12 cellular contexts compared by ENCODE assay signal in genomic region chr17:79791354-79792123, GRCh38. TPM values are rescaled to one million over a fixed set of nuclear protein-coding genes. Genes with fewer than 3 reads are reported as not detected.
A peak's percentile ranks its signal among the peaks of the same experiment; 100 is the strongest.
DNase-seq lines count a peak whose midpoint lies in the region; ATAC-seq and TF ChIP-seq lines count a peak whose summit lies in the region.
"Had no signal": no experiment of that assay in that cellular context is flagged by ENCODE, and none has a peak within 500 bp of the region (broad histone marks: within the 10 kb centered on the region; RNA-seq: fewer than 3 reads in every experiment).

No MANE protein-coding gene starts in this region.

- H3K4me1 ChIP-seq in SK-N-SH (ENCODE audit: control insufficient read depth in 1 of 2, insufficient read depth in 2 of 2, low read depth in 1 of 2, low read length in 1 of 2) = peaks cover 16 to 59% of the 10 kb centered on the region in 2 experiments; a peak in 3 of 4 replicates
- H3K4me1 ChIP-seq in aorta (ENCODE audit: control insufficient read depth in 1 of 2, insufficient read depth in 2 of 2, low read length in 2 of 2) = no peaks in the 10 kb centered on the region
- H3K4me1 ChIP-seq in colonic mucosa = peaks cover 12% of the 10 kb centered on the region

- H3K4me2 ChIP-seq in SK-N-SH = no peak overlapping the region

- intact Hi-C loops in Right ventricle myocardium superior (cut with DNase I) = no loop called here
- intact Hi-C loops in Right ventricle myocardium inferior (cut with DNase I) = loop anchor here (5.0 to 10.0 kb wide), 2 partner anchors 123 to 201 kb away; no protein-coding TSS in a partner anchor
- intact Hi-C loops in aorta (cut with DNase I) = loop anchor here (2.0 to 5.0 kb wide), 2 partner anchors 201 kb away; no protein-coding TSS in a partner anchor
- intact Hi-C loops in colonic mucosa (cut with DNase I) = loop anchor here (5.0 kb wide), 1 partner anchor 196 kb away; no protein-coding TSS in a partner anchor

- no peak overlapping the region for H3K4me3 ChIP-seq in SK-N-SH (ENCODE audit: low read depth in 2 of 2, low read length in 1 of 2)
- H3K4me3 ChIP-seq in aorta (ENCODE audit: low read length in 2 of 2) = no peak overlapping the region
- H3K4me3 ChIP-seq in colonic mucosa = no peak overlapping the region
- H3K4me3 ChIP-seq: GM12878 had no signal

- H2AFZ ChIP-seq in SK-N-SH (ENCODE audit: low read depth) = no peak overlapping the region

- no peak for TF ChIP-seq CTCF in SK-N-SH (IDR thresholded peaks at IDR 0.05)
- no peak for TF ChIP-seq CTCF in colonic mucosa (IDR thresholded peaks at IDR 0.05)

- DNase-seq in Right ventricle myocardium superior = peak; percentile 38
- no peak for DNase-seq in Right ventricle myocardium inferior (ENCODE audit: missing footprints)
- DNase-seq in SK-N-SH = peak; percentile 81
- peak; percentile 55 for DNase-seq in left kidney (ENCODE audit: low read depth, low spot score)
- DNase-seq in aorta = peak; percentile 30 to 78
- no peak for DNase-seq in colonic mucosa
- DNase-seq: activated naive CD4-positive, alpha-beta T cell treated with Interleukin-2 at 50 U/mL for 16 hours; EL; foreskin melanocyte; NCI-H2029 had no signal

- no peaks in the 10 kb centered on the region for H3K9me2 ChIP-seq in SK-N-SH

- TF ChIP-seq EP300 in SK-N-SH (IDR thresholded peaks at IDR 0.05; ENCODE audit: borderline replicate concordance in 1 of 2, low read depth in 1 of 2, low read length in 1 of 2) = no peak

- H3K9me3 ChIP-seq in SK-N-SH (no peaks in the 10 kb centered on the region), aorta (ENCODE audit: control insufficient read depth, low read length) (no peaks in the 10 kb centered on the region), colonic mucosa (no peaks in the 10 kb centered on the region)

- peaks cover 12% of the 10 kb centered on the region for H3F3A ChIP-seq in SK-N-SH (replicated peaks; ENCODE audit: insufficient read depth)

- H3K27me3 ChIP-seq in SK-N-SH (ENCODE audit: insufficient read depth) = no peaks in the 10 kb centered on the region
- no peaks in the 10 kb centered on the region for H3K27me3 ChIP-seq in aorta (ENCODE audit: control insufficient read depth in 1 of 2, insufficient read depth in 2 of 2, low read length in 1 of 2)
- peaks cover 49% of the 10 kb centered on the region for H3K27me3 ChIP-seq in colonic mucosa

- H3K36me3 ChIP-seq in SK-N-SH (replicated peaks in 1 of 2; ENCODE audit: control insufficient read depth in 1 of 2, insufficient read depth in 2 of 2, low read length in 1 of 2) = peaks cover 0 to 24% of the 10 kb centered on the region in 2 experiments
- H3K36me3 ChIP-seq in aorta (ENCODE audit: control insufficient read depth in 1 of 2, insufficient read depth in 2 of 2, low read length in 1 of 2) = no peaks in the 10 kb centered on the region
- no peaks in the 10 kb centered on the region for H3K36me3 ChIP-seq in colonic mucosa

- no peak overlapping the region for H3K9ac ChIP-seq in SK-N-SH
- peak overlapping the region in 1 of 2 donors; percentile 2 for H3K9ac ChIP-seq in colonic mucosa (ENCODE audit: low read depth in 2 of 2, low read length in 2 of 2)

- CTCF ChIA-PET in SK-N-SH (lab: Yijun Ruan, JAX) = interaction anchor here (2.6 kb wide), 1 partner anchor 20 kb away, joined by 8 read pairs; no protein-coding TSS in a partner anchor

- ATAC-seq in Right ventricle myocardium superior (ENCODE audit: poor library complexity) (no peak), Right ventricle myocardium inferior (no peak), aorta (ENCODE audit: low FRiP score) (no peak), HG03378 (IDR thresholded peaks at IDR 0.05; ENCODE audit: unreplicated experiment) (no peak)
- ATAC-seq: GM12878 had no signal

- WGBS in SK-N-SH (ENCODE audit: low lambda C conversion rate) = 63% methylated on average over 45 of the region's 55 CpGs
- WGBS in aorta, 2 donors = 5 to 7% methylated on average over 55 of the region's 55 CpGs

- H3K27ac ChIP-seq in SK-N-SH (ENCODE audit: low read depth in 2 of 2, low read length in 1 of 2) = no peak overlapping the region
- H3K27ac ChIP-seq in aorta (ENCODE audit: low read depth in 1 of 2, low read length in 2 of 2) = no peak overlapping the region
- no peak overlapping the region for H3K27ac ChIP-seq in colonic mucosa

- H3K79me2 ChIP-seq in SK-N-SH (ENCODE audit: insufficient read depth) = peaks cover 16% of the 10 kb centered on the region

- H4K20me1 ChIP-seq in SK-N-SH (ENCODE audit: insufficient read depth) = peaks cover 11% of the 10 kb centered on the region; the same call in 1 of the 2 replicates

- no peak for TF ChIP-seq RAD21 in SK-N-SH (IDR thresholded peaks at IDR 0.05; ENCODE audit: low read length)

- POLR2A ChIA-PET in SK-N-SH (lab: Yijun Ruan, JAX) = no interaction called here

TF ChIP-seq in SK-N-SH, 30 proteins besides CTCF, POLR2A, EP300 and RAD21:
- no peak for TF ChIP-seq REST (IDR thresholded peaks at IDR 0.05; ENCODE audit: low read depth, low read length)
- no peak for TF ChIP-seq EZH2phosphoT487 (IDR thresholded peaks at IDR 0.05; ENCODE audit: borderline replicate concordance, low read depth)

RNA-seq across cellular contexts. Expression of gene CBX8, which starts 5.3 kb away (rescaled TPM):
- total RNA-seq in Right ventricle myocardium superior (6.2 TPM), Right ventricle myocardium inferior (5.3 TPM), aorta (1 to 10 TPM; 5.3 to 6.2 TPM), colonic mucosa (1 to 10 TPM; 5.0 to 8.1 TPM)
- polyA plus RNA-seq in SK-N-SH (2012; rRNA removed) (2.1 and 2.9 TPM in 2 replicates), aorta (1 to 10 TPM; 1.4 to 2.4 TPM)
- polyA plus RNA-seq in SK-N-SH (2012; cell fraction: cytosol; rRNA removed) = 2.0 and 2.8 TPM in 2 replicates
- 6.1 and 6.5 TPM in 2 replicates for polyA plus RNA-seq in SK-N-SH (2012; cell fraction: nucleus; rRNA removed)

RNA-seq across cellular contexts. Expression of gene CBX2, which starts 13.6 kb away (rescaled TPM):
- total RNA-seq in Right ventricle myocardium superior = 4.2 TPM
- 4.2 TPM for total RNA-seq in Right ventricle myocardium inferior
- polyA plus RNA-seq in SK-N-SH (2012; rRNA removed) = 19.7 and 22.4 TPM in 2 replicates
- 9.7 and 13.6 TPM in 2 replicates for polyA plus RNA-seq in SK-N-SH (2012; cell fraction: cytosol; rRNA removed)
- polyA plus RNA-seq in SK-N-SH (2012; cell fraction: nucleus; rRNA removed) = 42.0 and 52.6 TPM in 2 replicates
- 1 to 10 TPM; 1.2 to 4.5 TPM for total RNA-seq in aorta
- not detected for polyA plus RNA-seq in aorta
- 1 to 10 TPM; 2.1 to 4.0 TPM for total RNA-seq in colonic mucosa

RNA-seq across cellular contexts. Expression of gene CBX4, which starts 47.7 kb away (rescaled TPM):
- total RNA-seq in Right ventricle myocardium superior = 25.6 TPM
- total RNA-seq in Right ventricle myocardium inferior = 23.7 TPM
- polyA plus RNA-seq in SK-N-SH (2012; rRNA removed) = 16.6 and 21.9 TPM in 2 replicates
- 11.0 and 13.2 TPM in 2 replicates for polyA plus RNA-seq in SK-N-SH (2012; cell fraction: cytosol; rRNA removed)
- polyA plus RNA-seq in SK-N-SH (2012; cell fraction: nucleus; rRNA removed) = 23.6 and 29.2 TPM in 2 replicates
- 10 to 100 TPM; 10.7 to 13.4 TPM for total RNA-seq in aorta
- polyA plus RNA-seq in aorta = 1 to 10 TPM; 2.5 to 8.0 TPM
- total RNA-seq in colonic mucosa = 10 to 100 TPM; 10.6 to 18.1 TPM

Comparison
In these comparisons a context has a peak if more than half of its experiments do, and no peak if none do; other contexts are left out.
1. DNase-seq: peak in Right ventricle myocardium superior (single experiment), SK-N-SH (single experiment), left kidney (single experiment) and aorta (2 of 2); none in Right ventricle myocardium inferior (single experiment) and colonic mucosa (single experiment).